ENCODE assay signal across 26 cellular contexts in the genomic region with DNA sequence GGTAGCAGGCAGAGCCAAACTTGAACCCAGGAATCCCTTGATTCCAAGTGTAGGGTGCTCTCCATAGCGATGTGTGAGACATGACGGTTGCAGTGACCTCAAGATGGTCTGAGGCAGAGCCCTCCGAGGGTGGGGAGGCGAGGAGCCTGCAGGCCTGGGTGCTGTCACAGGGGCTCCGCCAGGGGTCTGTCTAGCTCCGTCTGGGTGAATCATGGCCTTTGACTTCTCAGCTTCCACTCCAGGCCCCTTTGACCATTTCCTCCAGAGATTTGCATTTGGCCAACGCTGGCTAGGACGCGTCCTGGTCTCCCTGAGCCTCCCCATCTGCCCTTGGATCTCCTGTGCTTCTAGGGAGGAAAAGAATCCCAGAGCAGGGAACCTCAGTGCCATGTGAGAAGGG.
"Had no signal": no experiment of that assay in that cellular context is flagged by ENCODE, and none has a peak within 500 bp of the region (broad histone marks: within the 10 kb centered on the region; RNA-seq: fewer than 3 reads in every experiment).

No MANE protein-coding gene starts in this region.

- DNase-seq: activated CD4-positive, alpha-beta memory T cell treated with anti-CD3 and anti-CD28 coated beads for 36 hours; activated CD4-positive, alpha-beta T cell treated with anti-CD3 and anti-CD28 coated beads for 48 hours; activated CD4-positive, CD25-positive, alpha-beta regulatory T cell; activated effector memory CD4-positive, alpha-beta T cell treated with anti-CD3 and anti-CD28 coated beads, Interleukin-2, amount 50 U/mL, for 16 hours; activated naive CD4-positive, alpha-beta T cell treated with anti-CD3 and anti-CD28 coated beads, Interleukin-2, amount 50 U/mL, for 16 hours; activated naive CD8-positive, alpha-beta T cell treated with anti-CD3 and anti-CD28 coated beads, Interleukin-2, amount 50 U/mL, for 24 hours; activated T-cell treated with anti-CD3 and anti-CD28 coated beads for 4 hours; anterior cingulate cortex; caudate nucleus; dermis blood vessel endothelial cell; effector memory CD4-positive, alpha-beta T cell; glutamatergic neuron; hippocampal formation; midbrain; nephron progenitor cell; nucleus accumbens; posterior cingulate gyrus; stimulated activated CD4-positive, alpha-beta T cell treated with anti-CD3 and anti-CD28 coated beads, Interleukin-2, amount 100 ng/mL, for 48 hours; stimulated activated CD8-positive, alpha-beta memory T cell treated with anti-CD3 and anti-CD28 coated beads, Interleukin-4, amount 100 ng/mL, for 48 hours; stimulated activated naive CD4-positive, alpha-beta T cell; SW 1271; T-helper 17 cell; upper lobe of left lung had no signal

- H3K9me3 ChIP-seq: thoracic aorta, upper lobe of left lung had no signal

- H3K27ac Mint-ChIP-seq: activated CD4-positive, alpha-beta memory T cell treated with anti-CD3 and anti-CD28 coated beads for 36 hours; activated naive CD8-positive, alpha-beta T cell treated with anti-CD3 and anti-CD28 coated beads, Interleukin-2, amount 50 U/mL, for 24 hours; brain; T-helper 17 cell had no signal

- H3K4me3 ChIP-seq: esophagus muscularis mucosa, thoracic aorta, upper lobe of left lung had no signal

- H3K27ac ChIP-seq: esophagus muscularis mucosa, thoracic aorta, upper lobe of left lung had no signal

- H3K27me3 Mint-ChIP-seq: activated CD4-positive, alpha-beta memory T cell treated with anti-CD3 and anti-CD28 coated beads for 36 hours; activated naive CD8-positive, alpha-beta T cell treated with anti-CD3 and anti-CD28 coated beads, Interleukin-2, amount 50 U/mL, for 24 hours; brain; T-helper 17 cell had no signal

- H3K27me3 ChIP-seq: esophagus muscularis mucosa, upper lobe of left lung had no signal

- H3K4me3 Mint-ChIP-seq: activated CD4-positive, alpha-beta memory T cell treated with anti-CD3 and anti-CD28 coated beads for 36 hours; activated naive CD8-positive, alpha-beta T cell treated with anti-CD3 and anti-CD28 coated beads, Interleukin-2, amount 50 U/mL, for 24 hours; brain; nephron progenitor cell; T-helper 17 cell had no signal

- H3K9me3 Mint-ChIP-seq: activated CD4-positive, alpha-beta memory T cell treated with anti-CD3 and anti-CD28 coated beads for 36 hours; activated naive CD8-positive, alpha-beta T cell treated with anti-CD3 and anti-CD28 coated beads, Interleukin-2, amount 50 U/mL, for 24 hours; nephron progenitor cell had no signal

- ATAC-seq: activated naive CD8-positive, alpha-beta T cell treated with anti-CD3 and anti-CD28 coated beads, Interleukin-2, amount 50 U/mL, for 24 hours; T-helper 17 cell had no signal

- H3K36me3 ChIP-seq: esophagus muscularis mucosa, thoracic aorta, upper lobe of left lung had no signal

- H3K36me3 Mint-ChIP-seq: brain had no signal
